Comparison of ENCODE assay signal across 13 cellular contexts in genomic region chr12:70196732-70197361, GRCh38. TPM values are rescaled to one million over a fixed set of nuclear protein-coding genes. Genes with fewer than 3 reads are reported as not detected.
DNase-seq lines count a peak whose midpoint lies in the region; FAIRE-seq and TF ChIP-seq lines count a peak whose summit lies in the region.
"Had no signal": no experiment of that assay in that cellular context is flagged by ENCODE, and none has a peak within 500 bp of the region (broad histone marks: within the 10 kb centered on the region; RNA-seq: fewer than 3 reads in every experiment).

No MANE protein-coding gene starts in this region.

- H3K23ac ChIP-seq in H1 (ENCODE audit: insufficient read length), result no peak overlapping the region
- no peak overlapping the region for H3K23ac ChIP-seq in neuronal stem cell (ENCODE audit: low read depth, low read length, poor library complexity)

- CTCF ChIA-PET in H1 (lab: Charles Lee; ENCODE audit: partially characterized antibody), result no interaction called here

- in situ Hi-C loops in G401 (cut with HindIII; ENCODE audit: low sequenced_read_pairs), result no loop called here

- TF ChIP-seq POLR2A in H1 (IDR thresholded peaks at IDR 0.05; ENCODE audit: control extremely low read depth in 1 of 2, low read depth in 2 of 2, low read length in 2 of 2), result no peak
- TF ChIP-seq POLR2A in spleen (IDR thresholded peaks at IDR 0.05), result no peak

- H3K4me1 ChIP-seq in H1 (replicated peaks in 1 of 4; ENCODE audit: control insufficient read depth in 3 of 4, insufficient read depth in 4 of 4, low read length in 3 of 4) (no peaks in the 10 kb centered on the region), neuronal stem cell (ENCODE audit: control insufficient read depth in 2 of 2, insufficient read depth in 1 of 2, low read depth in 1 of 2, low read length in 2 of 2) (peaks cover 0 to 10% of the 10 kb centered on the region in 2 donors), spleen (peaks cover 0 to 9% (median 0%) of the 10 kb centered on the region in 6 donors)

- H2BK15ac ChIP-seq in H1 (ENCODE audit: low read length) (no peak overlapping the region), neuronal stem cell (ENCODE audit: low read length) (no peak overlapping the region)

- no peaks in the 10 kb centered on the region for H3K36me3 ChIP-seq in H1 (ENCODE audit: control insufficient read depth in 2 of 4, insufficient read depth in 4 of 4, low read length in 3 of 4)
- no peaks in the 10 kb centered on the region for H3K36me3 ChIP-seq in neuronal stem cell (replicated peaks in 1 of 2; ENCODE audit: control insufficient read depth in 2 of 2, insufficient read depth in 2 of 2, low read length in 2 of 2)
- no peaks in the 10 kb centered on the region for H3K36me3 ChIP-seq in spleen
- H3K36me3 ChIP-seq: BLaER1 treated with 17β-estradiol and CSF1 and Interleukin-3, amounts not matched to agents 10 nM and 100 nM had no signal

- no peaks in the 10 kb centered on the region for H3K23me2 ChIP-seq in H1 (ENCODE audit: low read depth, low read length)

- no peak overlapping the region for H4K5ac ChIP-seq in H1 (ENCODE audit: insufficient read length, low read depth, low read length)

- POLR2A ChIA-PET in H1 (lab: Charles Lee; ENCODE audit: partially characterized antibody), result no interaction called here

- WGBS in H1 (ENCODE audit: extremely low coverage in 1 of 2, insufficient coverage in 1 of 2, insufficient read length in 1 of 2, insufficient replicate concordance in 2 of 2, low coverage in 1 of 2, low lambda C conversion rate in 2 of 2, missing lambda C conversion rate in 1 of 2), 2 experiments, result 91% methylated on average over 2 of the region's 2 CpGs; no CpG with 5 or more reads in 1 of the 2 experiments
- WGBS in neuronal stem cell (ENCODE audit: extremely low coverage in 2 of 2, insufficient read length in 2 of 2, insufficient replicate concordance in 1 of 2), 2 donors, result no CpG with 5 or more reads among the region's 2 CpGs
- WGBS in spleen, 5 donors, result 72 to 86% (median 77%) methylated on average over 2 of the region's 2 CpGs

- H3K4me3 ChIP-seq in H1 (ENCODE audit: extremely low read depth in 1 of 4, insufficient read depth in 2 of 4, low read depth in 3 of 4, low read length in 4 of 4) (no peak overlapping the region), neuronal stem cell (ENCODE audit: low read length in 2 of 2) (no peak overlapping the region), spleen (no peak overlapping the region)
- H3K4me3 ChIP-seq: BLaER1 treated with 17β-estradiol and CSF1 and Interleukin-3, amounts not matched to agents 10 nM and 100 nM had no signal

- no peak overlapping the region for H2BK12ac ChIP-seq in H1 (ENCODE audit: low read depth, low read length)
- H2BK12ac ChIP-seq in neuronal stem cell (ENCODE audit: low read length), result no peak overlapping the region

- H3K79me1 ChIP-seq in H1 (ENCODE audit: low read depth, low read length) (no peaks in the 10 kb centered on the region), neuronal stem cell (ENCODE audit: low read depth, low read length) (no peaks in the 10 kb centered on the region)

- H3K18ac ChIP-seq in H1 (ENCODE audit: extremely low read depth, low read length) (no peak overlapping the region), neuronal stem cell (ENCODE audit: low read length) (no peak overlapping the region)

- peak; percentile 97 for DNase-seq in G401 (ENCODE audit: low spot score)
- DNase-seq in NCI-H82 treated with DMSO at 0.1 percent for 48 hours (lab: John Stamatoyannopoulos, UW; ENCODE audit: unreplicated experiment), result peak; percentile 83
- DNase-seq in H1 (ENCODE audit: low read depth in 1 of 2, low spot score in 2 of 2), result no peak
- no peak for DNase-seq in neuronal stem cell (ENCODE audit: low spot score)
- DNase-seq in spleen, result no peak
- DNase-seq in KG1 (lab: John Stamatoyannopoulos, UW), result no peak
- DNase-seq in RCC 7860 (ENCODE audit: low spot score), result no peak
- DNase-seq in SHP77 treated with DMSO at 0.1 percent for 48 hours (lab: John Stamatoyannopoulos, UW), result no peak
- DNase-seq: activated T-cell treated with anti-CD3 and anti-CD28 coated beads for 4 hours, amniotic stem cell, NCI-H1436 treated with DMSO at 0.1 percent for 48 hours had no signal

- H3K27ac ChIP-seq in H1 (ENCODE audit: low read depth, low read length) (no peak overlapping the region), neuronal stem cell (replicated peaks; ENCODE audit: low read length) (no peak overlapping the region), spleen (no peak overlapping the region)

- H4K91ac ChIP-seq in H1 (replicated peaks; ENCODE audit: insufficient read length, low read length) (no peak overlapping the region), neuronal stem cell (ENCODE audit: low read depth, low read length, poor library complexity) (no peak overlapping the region)

- H2BK120ac ChIP-seq in H1 (replicated peaks; ENCODE audit: low read depth, low read length) (no peak overlapping the region), neuronal stem cell (ENCODE audit: low read depth, low read length) (no peak overlapping the region)

- no peak overlapping the region for H2AK5ac ChIP-seq in H1 (ENCODE audit: low read depth, low read length)
- H2AK5ac ChIP-seq in neuronal stem cell (ENCODE audit: low read depth, low read length), result no peak overlapping the region

- no peaks in the 10 kb centered on the region for H4K20me1 ChIP-seq in H1 (replicated peaks in 1 of 2; ENCODE audit: control insufficient read depth in 1 of 2, insufficient read depth in 2 of 2, low read length in 2 of 2)
- H4K20me1 ChIP-seq: BLaER1 treated with 17β-estradiol and CSF1 and Interleukin-3, amounts not matched to agents 10 nM and 100 nM had no signal

- no peaks in the 10 kb centered on the region for H3K9me3 ChIP-seq in H1 (ENCODE audit: insufficient read depth in 2 of 2, low read depth in 1 of 2, low read length in 1 of 2)
- H3K9me3 ChIP-seq in neuronal stem cell (replicated peaks in 1 of 2; ENCODE audit: control insufficient read depth in 2 of 2, insufficient read depth in 1 of 2, low read depth in 1 of 2, low read length in 2 of 2), result no peaks in the 10 kb centered on the region
- no peaks in the 10 kb centered on the region for H3K9me3 ChIP-seq in spleen
- H3K9me3 ChIP-seq: BLaER1 treated with 17β-estradiol and CSF1 and Interleukin-3, amounts not matched to agents 10 nM and 100 nM had no signal

- H4K8ac ChIP-seq in H1 (ENCODE audit: extremely low read depth, insufficient read depth, low read length) (no peak overlapping the region), neuronal stem cell (ENCODE audit: low read depth, low read length) (no peak overlapping the region)

- no peak overlapping the region for H2BK20ac ChIP-seq in H1 (ENCODE audit: low read length)

- FAIRE-seq in H1 (lab: Jason Lieb, UNC) (no peak), RCC 7860 (lab: Jason Lieb, UNC) (no peak)
- FAIRE-seq: endothelial cell of umbilical vein had no signal

- H3K27me3 ChIP-seq in H1 (replicated peaks in 1 of 4; ENCODE audit: control insufficient read depth in 3 of 4, extremely low read depth in 1 of 4, insufficient read depth in 3 of 4, low read length in 3 of 4), result no peaks in the 10 kb centered on the region
- no peaks in the 10 kb centered on the region for H3K27me3 ChIP-seq in neuronal stem cell (ENCODE audit: control insufficient read depth in 3 of 3, insufficient read depth in 3 of 3, low read depth in 1 of 3, low read length in 3 of 3)
- H3K27me3 ChIP-seq in spleen (replicated peaks in 1 of 7), result no peaks in the 10 kb centered on the region
- H3K27me3 ChIP-seq: BLaER1 treated with 17β-estradiol and CSF1 and Interleukin-3, amounts not matched to agents 10 nM and 100 nM had no signal

- 0 out of 2 replicates have a peak overlapping the region, but pooled peaks have one; percentile 17 for H2AFZ ChIP-seq in H1 (ENCODE audit: low read length)
- peak overlapping the region; percentile 33 for H2AFZ ChIP-seq in neuronal stem cell (ENCODE audit: low read length)

- TF ChIP-seq CTCF in H1 (IDR thresholded peaks at IDR 0.05; ENCODE audit: control extremely low read depth in 1 of 3, insufficient read depth in 1 of 3, low read depth in 1 of 3, low read length in 3 of 3), result no peak
- no peak for TF ChIP-seq CTCF in spleen (IDR thresholded peaks at IDR 0.05 in 8 of 11, conservative IDR thresholded peaks at IDR 0.05 in 3 of 11)

- H3K9ac ChIP-seq in H1 (replicated peaks in 1 of 4; ENCODE audit: extremely low read depth in 1 of 4, low read depth in 3 of 4, low read length in 3 of 4) (no peak overlapping the region), neuronal stem cell (ENCODE audit: low read depth, low read length, poor library complexity) (no peak overlapping the region)

- H3K14ac ChIP-seq in H1 (ENCODE audit: insufficient read length) (no peak overlapping the region), neuronal stem cell (ENCODE audit: low read length) (no peak overlapping the region)

- intact Hi-C loops in spleen (cut with DNase I; ENCODE audit: low total_unique reads), result no loop called here

- TF ChIP-seq EP300 in H1 (IDR thresholded peaks at IDR 0.05; ENCODE audit: borderline replicate concordance in 1 of 2, low read depth in 2 of 2, low read length in 2 of 2), result no peak

- H3K4ac ChIP-seq in H1 (replicated peaks; ENCODE audit: insufficient read length, low read depth, low read length) (no peak overlapping the region), neuronal stem cell (ENCODE audit: low read length) (no peak overlapping the region)

- H3K4me2 ChIP-seq in H1 (ENCODE audit: insufficient read depth in 1 of 2, low read depth in 2 of 2, low read length in 2 of 2), result no peak overlapping the region
- H3K4me2 ChIP-seq in neuronal stem cell (ENCODE audit: insufficient read depth, low read length, poor library complexity, severe bottlenecking), result no peak overlapping the region

- no peak overlapping the region for H3K56ac ChIP-seq in H1 (replicated peaks; ENCODE audit: insufficient read length, low read depth, low read length)

- H3K79me2 ChIP-seq in H1 (ENCODE audit: control insufficient read depth in 1 of 2, insufficient read depth in 2 of 2, low read length in 2 of 2), result no peaks in the 10 kb centered on the region

- TF ChIP-seq RAD21 in H1 (IDR thresholded peaks at IDR 0.05 in 1 of 2, conservative IDR thresholded peaks at IDR 0.05 in 1 of 2; ENCODE audit: low read depth in 2 of 2, low read length in 2 of 2), result no peak

- H2BK5ac ChIP-seq in H1 (ENCODE audit: low read depth, low read length) (no peak overlapping the region), neuronal stem cell (ENCODE audit: low read length) (no peak overlapping the region)

RNA-seq across cellular contexts. Expression of gene CNOT2, which starts 46.4 kb away (rescaled TPM):
- 114 and 162 TPM in 2 replicates for total RNA-seq in G401 (2014; rRNA removed; shearing (Covaris generic))
- total RNA-seq in H1 (2021; fragmentation: NEBNext Ultra II Directional; extraction: Animal tissue kit (Norgen Biotek cat#: 25700)), result 64.8 and 70.7 TPM in 2 replicates
- polyA plus RNA-seq in H1 (2011; rRNA removed) (48.8 and 61.2 TPM in 2 replicates), spleen (10 to 100 TPM; 27.4 to 38.5 (median 29.0) TPM)
- 84.3 TPM for polyA plus RNA-seq in H1 (2011; cell fraction: cytosol; rRNA removed)
- 61.3 TPM for polyA plus RNA-seq in H1 (2011; cell fraction: nucleus; rRNA removed)
- 71.8 to 81.1 TPM (median 76.4 TPM) in 4 replicates for polyA plus RNA-seq in H1 (2012, experiment 1 of 2)
- polyA plus RNA-seq in H1 (2012, experiment 2 of 2), result 5.6 TPM
- 143 TPM for polyA plus RNA-seq in H1 (2013, experiment 1 of 2)
- 133 TPM for polyA plus RNA-seq in H1 (2013, experiment 2 of 2)
- 164 and 234 TPM in 2 replicates for polyA minus RNA-seq in H1 (2011; rRNA and poly(A)+ RNA removed)
- 55.6 TPM for polyA minus RNA-seq in H1 (2011; cell fraction: cytosol; rRNA and poly(A)+ RNA removed)
- polyA minus RNA-seq in H1 (2011; cell fraction: nucleus; rRNA and poly(A)+ RNA removed), result 225 TPM
- 157 TPM for polyA plus RNA-seq in neuronal stem cell (2013, experiment 1 of 2)
- polyA plus RNA-seq in neuronal stem cell (2013, experiment 2 of 2), result 168 TPM
- 100 to 1,000 TPM in 4 of 7 donors, 10 to 100 TPM in 3; 87.2 to 212 (median 116) TPM for total RNA-seq in spleen

Comparison
In these comparisons a context has a peak if more than half of its experiments do, and no peak if none do; other contexts are left out.
1. DNase-seq: peak in G401 (single experiment) and NCI-H82 treated with DMSO at 0.1 percent for 48 hours (single experiment); none in H1 (0 of 2), neuronal stem cell (single experiment), spleen (single experiment), KG1 (single experiment), RCC 7860 (single experiment) and SHP77 treated with DMSO at 0.1 percent for 48 hours (single experiment).